In the genomic region with DNA sequence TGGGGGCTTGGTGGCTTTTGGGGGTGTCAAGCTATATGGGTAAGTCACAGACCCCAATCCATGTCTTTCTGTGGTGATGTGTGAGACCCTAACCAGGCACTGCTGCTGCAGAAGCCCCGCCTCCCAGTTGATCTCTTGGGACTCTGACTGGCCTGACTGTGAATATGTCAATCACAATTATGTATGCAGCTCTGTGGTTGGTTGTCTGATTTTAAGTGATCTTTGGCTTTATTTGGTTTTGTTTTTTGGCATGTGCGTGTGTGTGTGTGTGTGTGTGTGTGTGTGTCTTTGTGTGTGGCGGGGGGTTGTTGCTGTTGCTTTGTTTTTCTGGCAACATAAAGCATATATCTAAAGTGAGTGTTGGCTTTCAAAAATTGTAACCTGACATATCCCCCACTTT, we compare ENCODE assay signal across 1 cellular context.
TF ChIP-seq lines count a peak whose summit lies in the region.

No MANE protein-coding gene starts in this region.

TF ChIP-seq in WTC11, 78 proteins besides CTCF, POLR2A, EP300 and RAD21 (continued from another document):
- TF ChIP-seq, protein P1, sequence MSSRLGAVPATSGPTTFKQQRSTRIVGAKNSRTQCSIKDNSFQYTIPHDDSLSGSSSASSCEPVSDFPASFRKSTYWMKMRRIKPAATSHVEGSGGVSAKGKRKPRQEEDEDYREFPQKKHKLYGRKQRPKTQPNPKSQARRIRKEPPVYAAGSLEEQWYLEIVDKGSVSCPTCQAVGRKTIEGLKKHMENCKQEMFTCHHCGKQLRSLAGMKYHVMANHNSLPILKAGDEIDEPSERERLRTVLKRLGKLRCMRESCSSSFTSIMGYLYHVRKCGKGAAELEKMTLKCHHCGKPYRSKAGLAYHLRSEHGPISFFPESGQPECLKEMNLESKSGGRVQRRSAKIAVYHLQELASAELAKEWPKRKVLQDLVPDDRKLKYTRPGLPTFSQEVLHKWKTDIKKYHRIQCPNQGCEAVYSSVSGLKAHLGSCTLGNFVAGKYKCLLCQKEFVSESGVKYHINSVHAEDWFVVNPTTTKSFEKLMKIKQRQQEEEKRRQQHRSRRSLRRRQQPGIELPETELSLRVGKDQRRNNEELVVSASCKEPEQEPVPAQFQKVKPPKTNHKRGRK (CRISPR knock-in tag; IDR thresholded peaks at IDR 0.05; ENCODE audit: borderline replicate concordance), result no peak
- TF ChIP-seq JUN (CRISPR knock-in tag; IDR thresholded peaks at IDR 0.05) (no peak), ZNF138 (CRISPR knock-in tag; conservative IDR thresholded peaks at IDR 0.05) (no peak), RELA (CRISPR knock-in tag; IDR thresholded peaks at IDR 0.05; ENCODE audit: borderline replicate concordance) (no peak), MXD4 (CRISPR knock-in tag; IDR thresholded peaks at IDR 0.05; ENCODE audit: borderline replicate concordance) (no peak), ELF4 (CRISPR knock-in tag; IDR thresholded peaks at IDR 0.05; ENCODE audit: low read depth) (no peak), TCF7 (CRISPR knock-in tag; IDR thresholded peaks at IDR 0.05; ENCODE audit: low read depth) (no peak), CREM (CRISPR knock-in tag; IDR thresholded peaks at IDR 0.05) (no peak), NR1H2 (CRISPR knock-in tag; IDR thresholded peaks at IDR 0.05) (no peak), ZNF263 (CRISPR knock-in tag; IDR thresholded peaks at IDR 0.05; ENCODE audit: low read depth) (no peak)
- TF ChIP-seq, protein P2, sequence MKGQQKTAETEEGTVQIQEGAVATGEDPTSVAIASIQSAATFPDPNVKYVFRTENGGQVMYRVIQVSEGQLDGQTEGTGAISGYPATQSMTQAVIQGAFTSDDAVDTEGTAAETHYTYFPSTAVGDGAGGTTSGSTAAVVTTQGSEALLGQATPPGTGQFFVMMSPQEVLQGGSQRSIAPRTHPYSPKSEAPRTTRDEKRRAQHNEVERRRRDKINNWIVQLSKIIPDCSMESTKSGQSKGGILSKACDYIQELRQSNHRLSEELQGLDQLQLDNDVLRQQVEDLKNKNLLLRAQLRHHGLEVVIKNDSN (CRISPR knock-in tag; IDR thresholded peaks at IDR 0.05), result no peak
- TF ChIP-seq, protein P3, sequence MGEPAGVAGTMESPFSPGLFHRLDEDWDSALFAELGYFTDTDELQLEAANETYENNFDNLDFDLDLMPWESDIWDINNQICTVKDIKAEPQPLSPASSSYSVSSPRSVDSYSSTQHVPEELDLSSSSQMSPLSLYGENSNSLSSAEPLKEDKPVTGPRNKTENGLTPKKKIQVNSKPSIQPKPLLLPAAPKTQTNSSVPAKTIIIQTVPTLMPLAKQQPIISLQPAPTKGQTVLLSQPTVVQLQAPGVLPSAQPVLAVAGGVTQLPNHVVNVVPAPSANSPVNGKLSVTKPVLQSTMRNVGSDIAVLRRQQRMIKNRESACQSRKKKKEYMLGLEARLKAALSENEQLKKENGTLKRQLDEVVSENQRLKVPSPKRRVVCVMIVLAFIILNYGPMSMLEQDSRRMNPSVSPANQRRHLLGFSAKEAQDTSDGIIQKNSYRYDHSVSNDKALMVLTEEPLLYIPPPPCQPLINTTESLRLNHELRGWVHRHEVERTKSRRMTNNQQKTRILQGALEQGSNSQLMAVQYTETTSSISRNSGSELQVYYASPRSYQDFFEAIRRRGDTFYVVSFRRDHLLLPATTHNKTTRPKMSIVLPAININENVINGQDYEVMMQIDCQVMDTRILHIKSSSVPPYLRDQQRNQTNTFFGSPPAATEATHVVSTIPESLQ (CRISPR knock-in tag; IDR thresholded peaks at IDR 0.05), result no peak
- TF ChIP-seq, protein P4, sequence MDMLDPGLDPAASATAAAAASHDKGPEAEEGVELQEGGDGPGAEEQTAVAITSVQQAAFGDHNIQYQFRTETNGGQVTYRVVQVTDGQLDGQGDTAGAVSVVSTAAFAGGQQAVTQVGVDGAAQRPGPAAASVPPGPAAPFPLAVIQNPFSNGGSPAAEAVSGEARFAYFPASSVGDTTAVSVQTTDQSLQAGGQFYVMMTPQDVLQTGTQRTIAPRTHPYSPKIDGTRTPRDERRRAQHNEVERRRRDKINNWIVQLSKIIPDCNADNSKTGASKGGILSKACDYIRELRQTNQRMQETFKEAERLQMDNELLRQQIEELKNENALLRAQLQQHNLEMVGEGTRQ (CRISPR knock-in tag; IDR thresholded peaks at IDR 0.05), result no peak
- TF ChIP-seq, protein P5, sequence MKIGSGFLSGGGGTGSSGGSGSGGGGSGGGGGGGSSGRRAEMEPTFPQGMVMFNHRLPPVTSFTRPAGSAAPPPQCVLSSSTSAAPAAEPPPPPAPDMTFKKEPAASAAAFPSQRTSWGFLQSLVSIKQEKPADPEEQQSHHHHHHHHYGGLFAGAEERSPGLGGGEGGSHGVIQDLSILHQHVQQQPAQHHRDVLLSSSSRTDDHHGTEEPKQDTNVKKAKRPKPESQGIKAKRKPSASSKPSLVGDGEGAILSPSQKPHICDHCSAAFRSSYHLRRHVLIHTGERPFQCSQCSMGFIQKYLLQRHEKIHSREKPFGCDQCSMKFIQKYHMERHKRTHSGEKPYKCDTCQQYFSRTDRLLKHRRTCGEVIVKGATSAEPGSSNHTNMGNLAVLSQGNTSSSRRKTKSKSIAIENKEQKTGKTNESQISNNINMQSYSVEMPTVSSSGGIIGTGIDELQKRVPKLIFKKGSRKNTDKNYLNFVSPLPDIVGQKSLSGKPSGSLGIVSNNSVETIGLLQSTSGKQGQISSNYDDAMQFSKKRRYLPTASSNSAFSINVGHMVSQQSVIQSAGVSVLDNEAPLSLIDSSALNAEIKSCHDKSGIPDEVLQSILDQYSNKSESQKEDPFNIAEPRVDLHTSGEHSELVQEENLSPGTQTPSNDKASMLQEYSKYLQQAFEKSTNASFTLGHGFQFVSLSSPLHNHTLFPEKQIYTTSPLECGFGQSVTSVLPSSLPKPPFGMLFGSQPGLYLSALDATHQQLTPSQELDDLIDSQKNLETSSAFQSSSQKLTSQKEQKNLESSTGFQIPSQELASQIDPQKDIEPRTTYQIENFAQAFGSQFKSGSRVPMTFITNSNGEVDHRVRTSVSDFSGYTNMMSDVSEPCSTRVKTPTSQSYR (CRISPR knock-in tag; IDR thresholded peaks at IDR 0.05), result no peak
